ENCODE assay signal across 13 cellular contexts in the genomic region with DNA sequence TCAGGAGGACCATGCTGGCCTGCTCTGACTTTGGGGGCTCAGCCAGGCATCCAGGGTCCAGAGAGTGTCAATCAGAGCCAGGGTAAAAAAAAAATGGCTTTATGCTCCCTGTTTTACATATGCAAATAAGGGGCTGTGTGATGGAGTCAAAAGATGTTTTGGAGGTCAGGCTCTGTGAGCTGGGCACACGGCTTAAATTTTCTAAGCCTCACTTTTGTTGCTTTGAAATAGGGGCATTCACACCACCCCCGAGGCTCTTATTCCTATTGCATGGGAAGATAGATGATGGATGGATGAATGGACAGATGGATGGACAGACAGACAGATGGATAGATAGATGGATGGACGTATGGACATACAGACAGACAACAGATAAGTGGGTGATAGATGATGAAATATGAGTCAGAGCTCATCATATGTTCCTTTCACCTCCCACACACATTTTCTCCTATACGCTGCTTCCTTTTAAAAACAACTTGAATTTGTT. TPM values are rescaled to one million over a fixed set of nuclear protein-coding genes. Genes with fewer than 3 reads are reported as not detected.
DNase-seq lines count a peak whose midpoint lies in the region; ATAC-seq and TF ChIP-seq lines count a peak whose summit lies in the region.
"Had no signal": no experiment of that assay in that cellular context is flagged by ENCODE, and none has a peak within 500 bp of the region (broad histone marks: within the 10 kb centered on the region; RNA-seq: fewer than 3 reads in every experiment).

No MANE protein-coding gene starts in this region.

- DNase-seq in T-helper 1 cell (no peak), neural progenitor cell (ENCODE audit: low spot score) (no peak), cortex of kidney (lab: John Stamatoyannopoulos, UW) (no peak)
- DNase-seq in activated naive CD8-positive, alpha-beta T cell treated with anti-CD3 and anti-CD28 coated beads, Interleukin-2, amount 10 ng/mL, durations not matched to agents 7 days and 5 days = no peak
- DNase-seq in central memory CD4-positive, alpha-beta T cell = no peak
- DNase-seq: MG63; NCI-H2171 treated with DMSO at 0.1 percent for 48 hours; stimulated activated CD4-positive, alpha-beta T cell treated with anti-CD3 and anti-CD28 coated beads, Interleukin-1b, Interleukin-23, amount 100 ng/mL, for 48 hours had no signal

- H3K9me3 Mint-ChIP-seq in T-helper 1 cell treated with Interleukin-12 subunit alpha and Interleukin-12 subunit beta and Interleukin-4 antibody, amounts not matched to agents 30 μg/mL and 1 μg/mL, for 36 hours = no peaks in the 10 kb centered on the region
- H3K9me3 Mint-ChIP-seq in activated naive CD8-positive, alpha-beta T cell treated with anti-CD3 and anti-CD28 coated beads, Interleukin-2, amount 10 ng/mL, durations not matched to agents 7 days and 5 days = no peaks in the 10 kb centered on the region
- no peaks in the 10 kb centered on the region for H3K9me3 Mint-ChIP-seq in stimulated activated memory B cell treated with anti-CD40 and anti-IgM and Interleukin-4, amounts not matched to agents 10 μg/mL and 1 μg/mL and 100 μg/mL, for 72 hours
- H3K9me3 Mint-ChIP-seq in neural progenitor cell = no peaks in the 10 kb centered on the region

- H3K9ac ChIP-seq in neural progenitor cell = no peak overlapping the region

- POLR2A ChIA-PET in activated naive CD8-positive, alpha-beta T cell treated with anti-CD3 and anti-CD28 coated beads, Interleukin-2, amount 10 ng/mL, durations not matched to agents 7 days and 5 days (lab: Charles Lee) = interaction anchor here (1.9 kb wide), 1 partner anchor 30 kb away, joined by 8 read pairs; no protein-coding TSS in a partner anchor

- H3K27me3 Mint-ChIP-seq in T-helper 1 cell treated with Interleukin-12 subunit alpha and Interleukin-12 subunit beta and Interleukin-4 antibody, amounts not matched to agents 30 μg/mL and 1 μg/mL, for 36 hours (ENCODE audit: low read depth) = peaks cover 31% of the 10 kb centered on the region
- no peaks in the 10 kb centered on the region for H3K27me3 Mint-ChIP-seq in activated naive CD8-positive, alpha-beta T cell treated with anti-CD3 and anti-CD28 coated beads, Interleukin-2, amount 10 ng/mL, durations not matched to agents 7 days and 5 days
- peaks cover 28% of the 10 kb centered on the region for H3K27me3 Mint-ChIP-seq in stimulated activated memory B cell treated with anti-CD40 and anti-IgM and Interleukin-4, amounts not matched to agents 10 μg/mL and 1 μg/mL and 100 μg/mL, for 72 hours
- peaks cover 9% of the 10 kb centered on the region for H3K27me3 Mint-ChIP-seq in neural progenitor cell (ENCODE audit: insufficient read depth, low read depth)

- no peaks in the 10 kb centered on the region for H3K4me1 ChIP-seq in neural progenitor cell

- H3K27me3 ChIP-seq in neural progenitor cell = no peaks in the 10 kb centered on the region
- H3K27me3 ChIP-seq: ascending aorta, MG63, upper lobe of left lung had no signal

- H3K36me3 Mint-ChIP-seq in T-helper 1 cell treated with Interleukin-12 subunit alpha and Interleukin-12 subunit beta and Interleukin-4 antibody, amounts not matched to agents 30 μg/mL and 1 μg/mL, for 36 hours (ENCODE audit: low read depth) = peaks cover 13% of the 10 kb centered on the region
- H3K36me3 Mint-ChIP-seq in activated naive CD8-positive, alpha-beta T cell treated with anti-CD3 and anti-CD28 coated beads, Interleukin-2, amount 10 ng/mL, durations not matched to agents 7 days and 5 days = peaks cover 38% of the 10 kb centered on the region
- H3K36me3 Mint-ChIP-seq in stimulated activated memory B cell treated with anti-CD40 and anti-IgM and Interleukin-4, amounts not matched to agents 10 μg/mL and 1 μg/mL and 100 μg/mL, for 72 hours = peaks cover 31% of the 10 kb centered on the region
- no peaks in the 10 kb centered on the region for H3K36me3 Mint-ChIP-seq in neural progenitor cell

- ATAC-seq in HG02610 (IDR thresholded peaks at IDR 0.05; ENCODE audit: unreplicated experiment) = peak; percentile 27
- ATAC-seq in activated naive CD8-positive, alpha-beta T cell treated with anti-CD3 and anti-CD28 coated beads, Interleukin-2, amount 10 ng/mL, durations not matched to agents 7 days and 5 days (ENCODE audit: low read depth) = no peak
- peak; percentile 58 for ATAC-seq in stimulated activated memory B cell treated with anti-CD40 and anti-IgM and Interleukin-4, amounts not matched to agents 10 μg/mL and 1 μg/mL and 100 μg/mL, for 72 hours

- no peak overlapping the region for H2AFZ ChIP-seq in neural progenitor cell (replicated peaks)

- peaks cover 52% of the 10 kb centered on the region for H3K4me1 Mint-ChIP-seq in T-helper 1 cell treated with Interleukin-12 subunit alpha and Interleukin-12 subunit beta and Interleukin-4 antibody, amounts not matched to agents 30 μg/mL and 1 μg/mL, for 36 hours (ENCODE audit: low read depth)
- H3K4me1 Mint-ChIP-seq in activated naive CD8-positive, alpha-beta T cell treated with anti-CD3 and anti-CD28 coated beads, Interleukin-2, amount 10 ng/mL, durations not matched to agents 7 days and 5 days = peaks cover 54% of the 10 kb centered on the region
- H3K4me1 Mint-ChIP-seq in stimulated activated memory B cell treated with anti-CD40 and anti-IgM and Interleukin-4, amounts not matched to agents 10 μg/mL and 1 μg/mL and 100 μg/mL, for 72 hours = peaks cover 54% of the 10 kb centered on the region
- peaks cover 4% of the 10 kb centered on the region for H3K4me1 Mint-ChIP-seq in neural progenitor cell

- H3K36me3 ChIP-seq in neural progenitor cell = no peaks in the 10 kb centered on the region

- H3K4me3 Mint-ChIP-seq in T-helper 1 cell treated with Interleukin-12 subunit alpha and Interleukin-12 subunit beta and Interleukin-4 antibody, amounts not matched to agents 30 μg/mL and 1 μg/mL, for 36 hours = no peak overlapping the region
- H3K4me3 Mint-ChIP-seq in activated naive CD8-positive, alpha-beta T cell treated with anti-CD3 and anti-CD28 coated beads, Interleukin-2, amount 10 ng/mL, durations not matched to agents 7 days and 5 days = peak overlapping the region; percentile 9
- H3K4me3 Mint-ChIP-seq in stimulated activated memory B cell treated with anti-CD40 and anti-IgM and Interleukin-4, amounts not matched to agents 10 μg/mL and 1 μg/mL and 100 μg/mL, for 72 hours = no peak overlapping the region
- no peak overlapping the region for H3K4me3 Mint-ChIP-seq in neural progenitor cell

- peak overlapping the region; percentile 38 for H3K27ac Mint-ChIP-seq in T-helper 1 cell treated with Interleukin-12 subunit alpha and Interleukin-12 subunit beta and Interleukin-4 antibody, amounts not matched to agents 30 μg/mL and 1 μg/mL, for 36 hours
- peak overlapping the region; percentile 28 for H3K27ac Mint-ChIP-seq in activated naive CD8-positive, alpha-beta T cell treated with anti-CD3 and anti-CD28 coated beads, Interleukin-2, amount 10 ng/mL, durations not matched to agents 7 days and 5 days
- H3K27ac Mint-ChIP-seq in stimulated activated memory B cell treated with anti-CD40 and anti-IgM and Interleukin-4, amounts not matched to agents 10 μg/mL and 1 μg/mL and 100 μg/mL, for 72 hours = peak overlapping the region; percentile 42
- no peak overlapping the region for H3K27ac Mint-ChIP-seq in neural progenitor cell

- no peak overlapping the region for H3K27ac ChIP-seq in neural progenitor cell
- H3K27ac ChIP-seq: ascending aorta, upper lobe of left lung had no signal

- no peak for TF ChIP-seq CTCF in neural progenitor cell (IDR thresholded peaks at IDR 0.05)

- no peaks in the 10 kb centered on the region for H3K79me2 ChIP-seq in neural progenitor cell (ENCODE audit: low read depth)

- H3K9me3 ChIP-seq in neural progenitor cell (ENCODE audit: low read depth) = no peaks in the 10 kb centered on the region
- H3K9me3 ChIP-seq: ascending aorta, MG63, upper lobe of left lung had no signal

- no peak overlapping the region for H3K4me3 ChIP-seq in neural progenitor cell
- H3K4me3 ChIP-seq: ascending aorta, MG63, upper lobe of left lung had no signal

- H3F3A ChIP-seq in neural progenitor cell (ENCODE audit: low read depth) = no peaks in the 10 kb centered on the region

- no peak overlapping the region for H3K4me2 ChIP-seq in neural progenitor cell

- no peaks in the 10 kb centered on the region for H4K20me1 ChIP-seq in neural progenitor cell (ENCODE audit: low read depth)

RNA-seq across cellular contexts. Expression of gene RIN3, which starts 42.7 kb away (rescaled TPM):
- total RNA-seq in activated naive CD8-positive, alpha-beta T cell treated with anti-CD3 and anti-CD28 coated beads, Interleukin-2, amount 10 ng/mL, durations not matched to agents 7 days and 5 days = 10 to 100 TPM; 80.5 to 80.9 TPM
- total RNA-seq in neural progenitor cell (ENCODE audit: low replicate concordance) = 0.09 and 0.22 TPM in 2 replicates

Comparison
In these comparisons a context has a peak if more than half of its experiments do, and no peak if none do; other contexts are left out.
1. RNA of gene RIN3, which starts 42.7 kb away (total RNA-seq): 80.5 to 80.9 TPM in activated naive CD8-positive, alpha-beta T cell treated with anti-CD3 and anti-CD28 coated beads, Interleukin-2, amount 10 ng/mL, durations not matched to agents 7 days and 5 days; 0.09 to 0.22 TPM in neural progenitor cell; every median in the first group is over 10 times any median in the second.